8 cellular contexts compared by ENCODE assay signal in the genomic region with DNA sequence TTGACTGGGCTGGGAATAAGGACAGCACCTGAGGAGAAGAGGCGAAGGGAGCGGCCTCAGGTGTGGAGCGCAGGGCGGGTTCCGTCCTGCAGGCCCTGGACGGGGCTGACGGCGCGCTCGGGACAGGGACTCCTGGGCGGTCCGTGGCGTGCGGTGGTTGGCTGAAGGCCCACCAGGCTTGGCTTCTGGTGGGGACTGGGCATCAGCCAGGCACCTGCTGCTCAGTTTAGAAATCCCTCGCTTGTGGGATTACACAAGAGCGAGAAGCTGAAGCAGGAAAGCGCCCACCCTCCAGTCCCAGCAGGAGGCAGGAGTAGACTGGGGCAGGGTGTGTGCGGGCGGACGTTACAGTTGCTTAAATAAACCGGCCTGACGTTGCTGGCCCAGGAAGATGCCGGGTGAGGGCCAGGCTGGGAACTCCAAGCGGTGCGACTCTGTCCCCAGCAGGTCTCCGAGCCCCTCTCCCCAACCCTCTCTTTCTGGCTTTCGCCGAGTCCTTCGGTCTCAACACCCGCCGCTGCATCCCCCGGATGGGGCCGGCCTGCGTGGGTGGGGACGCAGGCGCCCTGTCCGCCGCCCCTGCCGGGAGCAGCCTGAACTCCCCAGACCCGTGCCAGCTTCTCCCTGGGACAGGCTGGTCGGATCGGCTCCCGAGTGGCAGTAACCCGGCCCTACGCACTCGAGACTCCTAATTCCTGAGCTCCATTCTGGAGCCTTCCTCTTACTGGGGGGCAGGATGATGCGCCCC. TPM values are rescaled to one million over a fixed set of nuclear protein-coding genes. Genes with fewer than 3 reads are reported as not detected.
DNase-seq lines count a peak whose midpoint lies in the region; ATAC-seq and TF ChIP-seq lines count a peak whose summit lies in the region.

No MANE protein-coding gene starts in this region.

- TF ChIP-seq CTCF in PC-9 (conservative IDR thresholded peaks at IDR 0.05) (peak; percentile 39; the same call in 1 of the 2 replicates), nephron progenitor cell (IDR thresholded peaks at IDR 0.05) (no peak), tibial artery (IDR thresholded peaks at IDR 0.05) (peak; percentile 10 to 29)

- H3K9me3 ChIP-seq in PC-9 (ENCODE audit: insufficient read depth, low read depth) = no peaks in the 10 kb centered on the region
- H3K9me3 ChIP-seq in tibial artery = no peaks in the 10 kb centered on the region

- peaks cover 7% of the 10 kb centered on the region; the same call in 1 of the 2 replicates for H3K4me1 ChIP-seq in PC-9 (replicated peaks; ENCODE audit: insufficient read depth)
- H3K4me1 ChIP-seq in tibial artery = peaks cover 0 to 38% (median 21%) of the 10 kb centered on the region in 4 donors

- H3K36me3 ChIP-seq in PC-9 (ENCODE audit: low read depth) (0 out of 2 replicates have a peak, but pooled peaks cover 7% of the 10 kb centered on the region), tibial artery (peaks cover 14 to 22% (median 20%) of the 10 kb centered on the region in 3 donors)

- peak overlapping the region; percentile 85 for H3K4me3 Mint-ChIP-seq in activated T-helper 2 cell treated with anti-CD3 and anti-CD28 coated beads, Interferon-gamma antibody, Interleukin-2, Interleukin-4, amounts not matched to agents 10 μg/mL and 5 μg/mL and 100 μg/mL, durations not matched to agents 14 hours and 24 hours and 36 hours (ENCODE audit: low read depth)
- H3K4me3 Mint-ChIP-seq in nephron progenitor cell = peak overlapping the region; percentile 84

- ATAC-seq in GM19397 (IDR thresholded peaks at IDR 0.05; ENCODE audit: unreplicated experiment) (peak; percentile 40), HG03565 (IDR thresholded peaks at IDR 0.05; ENCODE audit: unreplicated experiment) (peak; percentile 23)

- 0 out of 2 replicates have a peak, but pooled peaks cover 5% of the 10 kb centered on the region for H3K79me2 ChIP-seq in PC-9 (ENCODE audit: low read depth)

- no peaks in the 10 kb centered on the region for H3K27me3 Mint-ChIP-seq in activated T-helper 2 cell treated with anti-CD3 and anti-CD28 coated beads, Interferon-gamma antibody, Interleukin-2, Interleukin-4, amounts not matched to agents 10 μg/mL and 5 μg/mL and 100 μg/mL, durations not matched to agents 14 hours and 24 hours and 36 hours (ENCODE audit: low read depth)
- H3K27me3 Mint-ChIP-seq in nephron progenitor cell (ENCODE audit: low read depth, poor library complexity) = peaks cover 5% of the 10 kb centered on the region

- no peaks in the 10 kb centered on the region for H3K9me3 Mint-ChIP-seq in activated T-helper 2 cell treated with anti-CD3 and anti-CD28 coated beads, Interferon-gamma antibody, Interleukin-2, Interleukin-4, amounts not matched to agents 10 μg/mL and 5 μg/mL and 100 μg/mL, durations not matched to agents 14 hours and 24 hours and 36 hours
- H3K9me3 Mint-ChIP-seq in nephron progenitor cell = no peaks in the 10 kb centered on the region

- H3K27ac ChIP-seq in PC-9 (peak overlapping the region; percentile 54), tibial artery (peak overlapping the region; percentile 99 to 100)

- peak overlapping the region; percentile 93 for H3K27ac Mint-ChIP-seq in activated T-helper 2 cell treated with anti-CD3 and anti-CD28 coated beads, Interferon-gamma antibody, Interleukin-2, Interleukin-4, amounts not matched to agents 10 μg/mL and 5 μg/mL and 100 μg/mL, durations not matched to agents 14 hours and 24 hours and 36 hours
- no peak overlapping the region for H3K27ac Mint-ChIP-seq in nephron progenitor cell

- intact Hi-C loops in PC-9 (cut with micrococcal nuclease; ENCODE audit: unreplicated experiment) (loop anchor here (1.0 kb wide), 1 partner anchor 19 kb away; a partner anchor contains a TSS), tibial artery (cut with DNase I; ENCODE audit: low total_unique reads) (no loop called here)
- intact Hi-C loops in activated T-helper 2 cell treated with anti-CD3 and anti-CD28 coated beads, Interferon-gamma antibody, Interleukin-2, Interleukin-4, amounts not matched to agents 10 μg/mL and 5 μg/mL and 100 μg/mL, durations not matched to agents 14 hours and 24 hours and 36 hours (cut with micrococcal nuclease) = loop anchor here (1.0 to 10.0 kb wide), 4 partner anchors 8 to 394 kb away; a partner anchor contains a TSS

- H3K4me3 ChIP-seq in PC-9 (peak overlapping the region; percentile 95), tibial artery (peak overlapping the region; percentile 97 to 98)

- DNase-seq in D341Med (ENCODE audit: low spot score) = peak; percentile 90
- DNase-seq in PC-9 = peak; percentile 63 to 72
- DNase-seq in activated T-helper 2 cell treated with anti-CD3 and anti-CD28 coated beads, Interferon-gamma antibody, Interleukin-2, Interleukin-4, amounts not matched to agents 10 μg/mL and 5 μg/mL and 100 μg/mL, durations not matched to agents 14 hours and 24 hours and 36 hours (ENCODE audit: low spot score) = peak; percentile 60
- DNase-seq in fibroblast of peridontal ligament (ENCODE audit: extremely low read depth) = peak; percentile 67
- peak; percentile 67 for DNase-seq in nephron progenitor cell
- peak; percentile 59 to 82 for DNase-seq in tibial artery

- no peaks in the 10 kb centered on the region for H4K20me1 ChIP-seq in PC-9 (ENCODE audit: insufficient read depth)

- H3K4me2 ChIP-seq in PC-9 = peak overlapping the region; percentile 99

- peaks cover 58% of the 10 kb centered on the region for H3K36me3 Mint-ChIP-seq in activated T-helper 2 cell treated with anti-CD3 and anti-CD28 coated beads, Interferon-gamma antibody, Interleukin-2, Interleukin-4, amounts not matched to agents 10 μg/mL and 5 μg/mL and 100 μg/mL, durations not matched to agents 14 hours and 24 hours and 36 hours (ENCODE audit: low read depth)
- peaks cover 17% of the 10 kb centered on the region for H3K36me3 Mint-ChIP-seq in nephron progenitor cell (ENCODE audit: low read depth)

- H3K9me2 ChIP-seq in PC-9 (ENCODE audit: insufficient read depth) = no peaks in the 10 kb centered on the region

- CTCF ChIA-PET in PC-9 (lab: Charles Lee) = interaction anchor here (0.5 to 2.0 kb wide), 10 partner anchors 8 to 255 kb away, joined by 3 to 15 read pairs (median 4); a partner anchor contains a TSS

- H3F3A ChIP-seq in PC-9 (ENCODE audit: insufficient read depth, low read depth) = peaks cover 50% of the 10 kb centered on the region; the same call in 1 of the 2 replicates

- TSS peak; percentile 35 for BruUV-seq in PC-9 (replicated peaks; lab: Mats Ljungman, UMichigan)

- H3K4me1 Mint-ChIP-seq in activated T-helper 2 cell treated with anti-CD3 and anti-CD28 coated beads, Interferon-gamma antibody, Interleukin-2, Interleukin-4, amounts not matched to agents 10 μg/mL and 5 μg/mL and 100 μg/mL, durations not matched to agents 14 hours and 24 hours and 36 hours (ENCODE audit: low read depth) = peaks cover 33% of the 10 kb centered on the region
- peaks cover 24% of the 10 kb centered on the region for H3K4me1 Mint-ChIP-seq in nephron progenitor cell

- no peaks in the 10 kb centered on the region for H3K27me3 ChIP-seq in PC-9 (ENCODE audit: insufficient read depth, low read depth)
- no peaks in the 10 kb centered on the region for H3K27me3 ChIP-seq in tibial artery

- POLR2A ChIA-PET in PC-9 (lab: Charles Lee; ENCODE audit: unreplicated experiment) = interaction anchor here (0.6 to 1.5 kb wide), 4 partner anchors 19 to 137 kb away, joined by 3 to 9 read pairs (median 4); a partner anchor contains a TSS

- H2AFZ ChIP-seq in PC-9 = peak overlapping the region; percentile 99

RNA-seq across cellular contexts. Expression of a gene that starts 0.6 kb away (rescaled TPM):
- 23.4 and 35.4 TPM in 2 replicates for total RNA-seq in PC-9 (2021)
- total RNA-seq in activated T-helper 2 cell treated with anti-CD3 and anti-CD28 coated beads, Interferon-gamma antibody, Interleukin-2, Interleukin-4, amounts not matched to agents 10 μg/mL and 5 μg/mL and 100 μg/mL, durations not matched to agents 14 hours and 24 hours and 36 hours = 50.5 and 51.5 TPM in 2 replicates

RNA-seq across cellular contexts. Expression of a gene that starts 8.7 kb away (rescaled TPM):
- total RNA-seq in PC-9 (2021) = 50.1 and 51.3 TPM in 2 replicates
- total RNA-seq in activated T-helper 2 cell treated with anti-CD3 and anti-CD28 coated beads, Interferon-gamma antibody, Interleukin-2, Interleukin-4, amounts not matched to agents 10 μg/mL and 5 μg/mL and 100 μg/mL, durations not matched to agents 14 hours and 24 hours and 36 hours = 99.4 and 101 TPM in 2 replicates

RNA-seq across cellular contexts. Expression of a gene that starts 9.0 kb away (rescaled TPM):
- 34.8 and 37.5 TPM in 2 replicates for total RNA-seq in PC-9 (2021)
- 71.7 and 77.2 TPM in 2 replicates for total RNA-seq in activated T-helper 2 cell treated with anti-CD3 and anti-CD28 coated beads, Interferon-gamma antibody, Interleukin-2, Interleukin-4, amounts not matched to agents 10 μg/mL and 5 μg/mL and 100 μg/mL, durations not matched to agents 14 hours and 24 hours and 36 hours

RNA-seq across cellular contexts. Expression of a gene that starts 18.8 kb away (rescaled TPM):
- total RNA-seq in PC-9 (2021) = 18.7 and 19.4 TPM in 2 replicates
- 97.4 and 101 TPM in 2 replicates for total RNA-seq in activated T-helper 2 cell treated with anti-CD3 and anti-CD28 coated beads, Interferon-gamma antibody, Interleukin-2, Interleukin-4, amounts not matched to agents 10 μg/mL and 5 μg/mL and 100 μg/mL, durations not matched to agents 14 hours and 24 hours and 36 hours

Comparison
In these comparisons a context has a peak if more than half of its experiments do, and no peak if none do; other contexts are left out.
1. Peak in every context shown above with its lines: DNase-seq, ATAC-seq, H3K4me3 ChIP-seq and H3K27ac ChIP-seq.